ENCODE assay signal across 25 cellular contexts in genomic region chr4:156962069-156962377, GRCh38. TPM values are rescaled to one million over a fixed set of nuclear protein-coding genes. Genes with fewer than 3 reads are reported as not detected.
DNase-seq lines count a peak whose midpoint lies in the region; ATAC-seq and TF ChIP-seq lines count a peak whose summit lies in the region.
"Had no signal": no experiment of that assay in that cellular context is flagged by ENCODE, and none has a peak within 500 bp of the region (broad histone marks: within the 10 kb centered on the region; RNA-seq: fewer than 3 reads in every experiment).

No MANE protein-coding gene starts in this region.

- no peaks in the 10 kb centered on the region for H3K9me3 ChIP-seq in esophagus muscularis mucosa

- peaks cover 26 to 68% (median 60%) of the 10 kb centered on the region in 4 donors for H3K4me1 ChIP-seq in esophagus muscularis mucosa

- TF ChIP-seq POLR2A in esophagus muscularis mucosa (IDR thresholded peaks at IDR 0.05; ENCODE audit: low read depth): no peak

- peaks cover 5% of the 10 kb centered on the region for H3K36me3 Mint-ChIP-seq in neural crest cell (ENCODE audit: low read depth)
- peaks cover 10% of the 10 kb centered on the region for H3K36me3 Mint-ChIP-seq in type B pancreatic cell
- H3K36me3 Mint-ChIP-seq: activated CD4-positive, alpha-beta memory T cell treated with anti-CD3 and anti-CD28 coated beads for 36 hours; CD8-positive, alpha-beta T cell; memory B cell; stimulated activated effector memory CD8-positive, alpha-beta T cell treated with anti-CD3 and anti-CD28 coated beads, Interleukin-12 subunit alpha, Interleukin-12 subunit beta, amount 100 ng/mL, for 72 hours had no signal

- TF ChIP-seq CTCF in esophagus muscularis mucosa (IDR thresholded peaks at IDR 0.05) (no peak), neural crest cell (conservative IDR thresholded peaks at IDR 0.05) (no peak), type B pancreatic cell (conservative IDR thresholded peaks at IDR 0.05) (no peak)

- TF ChIP-seq EP300 in esophagus muscularis mucosa (IDR thresholded peaks at IDR 0.05): no peak

- intact Hi-C loops in esophagus muscularis mucosa (cut with DNase I): loop anchor here (5.0 to 10.0 kb wide), 2 partner anchors 127 to 190 kb away; no protein-coding TSS in a partner anchor

- no peaks in the 10 kb centered on the region for H3K27me3 ChIP-seq in esophagus muscularis mucosa
- no peaks in the 10 kb centered on the region for H3K27me3 ChIP-seq in H7 (ENCODE audit: control insufficient read depth, insufficient read depth, low read length)

- H3K9me3 Mint-ChIP-seq in neural crest cell: no peaks in the 10 kb centered on the region
- peaks cover 5% of the 10 kb centered on the region for H3K9me3 Mint-ChIP-seq in type B pancreatic cell
- H3K9me3 Mint-ChIP-seq: CD8-positive, alpha-beta T cell had no signal

- WGBS in esophagus muscularis mucosa: 71% methylated on average over 3 of the region's 3 CpGs

- H3K27ac Mint-ChIP-seq in neural crest cell (ENCODE audit: unreplicated experiment): peak overlapping the region; percentile 4
- H3K27ac Mint-ChIP-seq in type B pancreatic cell: peak overlapping the region; percentile 58
- H3K27ac Mint-ChIP-seq: activated CD4-positive, alpha-beta memory T cell treated with anti-CD3 and anti-CD28 coated beads for 36 hours; CD8-positive, alpha-beta T cell; memory B cell; stimulated activated effector memory CD8-positive, alpha-beta T cell treated with anti-CD3 and anti-CD28 coated beads, Interleukin-12 subunit alpha, Interleukin-12 subunit beta, amount 100 ng/mL, for 72 hours had no signal

- H3K4me3 ChIP-seq in esophagus muscularis mucosa: no peak overlapping the region
- no peak overlapping the region for H3K4me3 ChIP-seq in H7 (ENCODE audit: insufficient read depth, low read depth, low read length)

- peak overlapping the region; percentile 62 to 74 (median 68) for H3K27ac ChIP-seq in esophagus muscularis mucosa (replicated peaks in 1 of 4)
- H3K27ac ChIP-seq: KMS-11, VCaP had no signal

- DNase-seq in esophagus muscularis mucosa (ENCODE audit: extremely low spot score) (no peak), neural crest cell (ENCODE audit: low read depth, low spot score) (no peak), type B pancreatic cell (ENCODE audit: extremely low spot score, unreplicated experiment) (no peak), dedifferentiated amniotic fluid mesenchymal stem cell (ENCODE audit: extremely low spot score) (no peak), H7 (no peak)
- DNase-seq in activated CD4-positive, CD25-positive, alpha-beta regulatory T cell treated with anti-CD3 and anti-CD28 coated beads, Interleukin-2, amount 50 U/mL, for 72 hours: no peak
- DNase-seq: activated CD4-positive, alpha-beta memory T cell treated with anti-CD3 and anti-CD28 coated beads for 36 hours; activated T-cell treated with anti-CD3 and anti-CD28 coated beads for 4 hours; amniotic stem cell; CD8-positive, alpha-beta T cell; cerebellar nuclear complex; DMS79; foreskin melanocyte; kidney glomerular epithelial cell; NCI-H1048; NCI-H2029; Right ventricle myocardium superior had no signal

- H3K27me3 Mint-ChIP-seq in neural crest cell (ENCODE audit: low read depth) (no peaks in the 10 kb centered on the region), type B pancreatic cell (no peaks in the 10 kb centered on the region)
- H3K27me3 Mint-ChIP-seq: memory B cell had no signal

- H3K4me1 Mint-ChIP-seq in neural crest cell (peaks cover 48% of the 10 kb centered on the region), type B pancreatic cell (ENCODE audit: unreplicated experiment) (peaks cover 51% of the 10 kb centered on the region)
- H3K4me1 Mint-ChIP-seq: memory B cell; stimulated activated effector memory CD8-positive, alpha-beta T cell treated with anti-CD3 and anti-CD28 coated beads, Interleukin-12 subunit alpha, Interleukin-12 subunit beta, amount 100 ng/mL, for 72 hours had no signal

- ATAC-seq in SK-N-SH treated with all-trans-retinoic acid at 6 μM for 48 hours (peak; percentile 7; the same call in 2 of the 3 replicates), HG03439 (IDR thresholded peaks at IDR 0.05; ENCODE audit: unreplicated experiment) (no peak)
- ATAC-seq: CD8-positive, alpha-beta T cell; HCT116; stimulated activated effector memory CD8-positive, alpha-beta T cell treated with anti-CD3 and anti-CD28 coated beads, Interleukin-12 subunit alpha, Interleukin-12 subunit beta, amount 100 ng/mL, for 72 hours had no signal

- H3K36me3 ChIP-seq in esophagus muscularis mucosa (no peaks in the 10 kb centered on the region), H7 (replicated peaks; ENCODE audit: control insufficient read depth, insufficient read depth, low read length) (no peaks in the 10 kb centered on the region)

- no peak overlapping the region for H3K4me3 Mint-ChIP-seq in neural crest cell
- peak overlapping the region; percentile 7 for H3K4me3 Mint-ChIP-seq in type B pancreatic cell
- H3K4me3 Mint-ChIP-seq: activated CD4-positive, alpha-beta memory T cell treated with anti-CD3 and anti-CD28 coated beads for 36 hours; CD8-positive, alpha-beta T cell; memory B cell; stimulated activated effector memory CD8-positive, alpha-beta T cell treated with anti-CD3 and anti-CD28 coated beads, Interleukin-12 subunit alpha, Interleukin-12 subunit beta, amount 100 ng/mL, for 72 hours had no signal

TF ChIP-seq in SK-N-SH treated with all-trans-retinoic acid at 6 μM for 48 hours, 23 proteins besides CTCF, POLR2A, EP300 and RAD21:
- TF ChIP-seq ZNF70 (CRISPR knock-in tag; IDR thresholded peaks at IDR 0.05): no peak
- no peak for TF ChIP-seq RARB (CRISPR knock-in tag; IDR thresholded peaks at IDR 0.05)
- no peak for TF ChIP-seq POU6F1 (CRISPR knock-in tag; IDR thresholded peaks at IDR 0.05; ENCODE audit: borderline replicate concordance, low read depth)
- no peak for TF ChIP-seq ZFP30 (CRISPR knock-in tag; IDR thresholded peaks at IDR 0.05)
- no peak for TF ChIP-seq PPARA (CRISPR knock-in tag; IDR thresholded peaks at IDR 0.05; ENCODE audit: borderline replicate concordance)
- no peak for TF ChIP-seq CREB5 (CRISPR knock-in tag; IDR thresholded peaks at IDR 0.05; ENCODE audit: low read depth)
- TF ChIP-seq ESRRG (CRISPR knock-in tag; IDR thresholded peaks at IDR 0.05): no peak
- TF ChIP-seq PATZ1 (CRISPR knock-in tag; IDR thresholded peaks at IDR 0.05; ENCODE audit: borderline replicate concordance): no peak
- TF ChIP-seq ZNF565 (CRISPR knock-in tag; conservative IDR thresholded peaks at IDR 0.05; ENCODE audit: low read depth): no peak
- no peak for TF ChIP-seq CSDC2 (CRISPR knock-in tag; IDR thresholded peaks at IDR 0.05)
- no peak for TF ChIP-seq GLIS3 (CRISPR knock-in tag; IDR thresholded peaks at IDR 0.05)
- TF ChIP-seq ARNTL (CRISPR knock-in tag; IDR thresholded peaks at IDR 0.05; ENCODE audit: borderline replicate concordance, low read depth): no peak
- TF ChIP-seq TOX (CRISPR knock-in tag; IDR thresholded peaks at IDR 0.05; ENCODE audit: borderline replicate concordance): no peak

RNA-seq across cellular contexts. Expression of gene PDGFC, which starts 9.6 kb away (rescaled TPM):
- 10 to 100 TPM; 25.3 to 38.3 (median 30.0) TPM for total RNA-seq in esophagus muscularis mucosa
- 18.9 and 19.1 TPM in 2 replicates for total RNA-seq in neural crest cell
- 18.1 and 39.9 TPM in 2 replicates for total RNA-seq in type B pancreatic cell (ENCODE audit: low replicate concordance)
- total RNA-seq in H7 (2014; rRNA removed; shearing (Covaris generic)): 5.1 and 6.5 TPM in 2 replicates
- total RNA-seq: activated CD4-positive, alpha-beta memory T cell treated with anti-CD3 and anti-CD28 coated beads for 36 hours; CD8-positive, alpha-beta T cell; T-helper 1 cell treated with Interleukin-12 subunit alpha and Interleukin-12 subunit beta and Interleukin-4 antibody, amounts not matched to agents 30 ng/mL and 1 ng/mL, for 36 hours had no signal
